ENCODE assay signal across 1 cellular context in genomic region chr12:95940514-95940913, GRCh38.
TF ChIP-seq lines count a peak whose summit lies in the region.

No MANE protein-coding gene starts in this region.

TF ChIP-seq in HepG2, 621 proteins besides CTCF, POLR2A, EP300 and RAD21 (continued from another document and continues in another):
- peak; percentile 75; the same call in 1 of the 2 replicates for TF ChIP-seq ZBED4 (CRISPR knock-in tag; IDR thresholded peaks at IDR 0.05; ENCODE audit: borderline replicate concordance)
- peak; percentile 37; the same call in 1 of the 2 replicates for TF ChIP-seq KDM3A (CRISPR knock-in tag; IDR thresholded peaks at IDR 0.05; ENCODE audit: low read depth)
- TF ChIP-seq SIX1 (CRISPR knock-in tag; IDR thresholded peaks at IDR 0.05; ENCODE audit: borderline replicate concordance) = peak; percentile 51
- TF ChIP-seq ZNF407 (CRISPR knock-in tag; IDR thresholded peaks at IDR 0.05; ENCODE audit: not compliant biosample characterization) = no peak
- TF ChIP-seq ETV5 (CRISPR knock-in tag; IDR thresholded peaks at IDR 0.05; ENCODE audit: borderline replicate concordance) = peak; percentile 85; the same call in 1 of the 2 replicates
- TF ChIP-seq ZNF331 (CRISPR knock-in tag; IDR thresholded peaks at IDR 0.05) = peak; percentile 43; the same call in 1 of the 2 replicates
- TF ChIP-seq ZNF704 (CRISPR knock-in tag; IDR thresholded peaks at IDR 0.05; ENCODE audit: borderline replicate concordance) = no peak
- TF ChIP-seq ATF3 (CRISPR knock-in tag; IDR thresholded peaks at IDR 0.05) = peak; percentile 75
- TF ChIP-seq SOX13 (IDR thresholded peaks at IDR 0.05) = peak; percentile 89
- TF ChIP-seq SOX13 (CRISPR knock-in tag; conservative IDR thresholded peaks at IDR 0.05 in 1 of 2, IDR thresholded peaks at IDR 0.05 in 1 of 2) = peak in 1 of 2 experiments; percentile 96; a peak in 2 of 4 replicates
- TF ChIP-seq MTF2 (CRISPR knock-in tag; IDR thresholded peaks at IDR 0.05; ENCODE audit: borderline replicate concordance) = no peak
- TF ChIP-seq NR2C2 (CRISPR knock-in tag; IDR thresholded peaks at IDR 0.05; ENCODE audit: borderline replicate concordance) = peak; percentile 88
- no peak for TF ChIP-seq ZNF598 (CRISPR knock-in tag; IDR thresholded peaks at IDR 0.05; ENCODE audit: borderline replicate concordance)
- no peak for TF ChIP-seq SRSF9 (IDR thresholded peaks at IDR 0.05; ENCODE audit: borderline replicate concordance, insufficient read depth, low read depth, low read length, poor library complexity, severe bottlenecking)
- peak; percentile 75 for TF ChIP-seq ZMAT3 (CRISPR knock-in tag; conservative IDR thresholded peaks at IDR 0.05)
- peak; percentile 83; the same call in 1 of the 2 replicates for TF ChIP-seq GATA4 (IDR thresholded peaks at IDR 0.05; ENCODE audit: borderline replicate concordance, low read depth)
- no peak for TF ChIP-seq CBX1 (IDR thresholded peaks at IDR 0.05; ENCODE audit: low read depth)
- TF ChIP-seq ZNF709 (CRISPR knock-in tag; IDR thresholded peaks at IDR 0.05) = peak; percentile 66; the same call in 1 of the 2 replicates
- 0 out of 2 replicates have a peak, but pooled peaks have one; percentile 37 for TF ChIP-seq JUNB (CRISPR knock-in tag; IDR thresholded peaks at IDR 0.05; ENCODE audit: borderline replicate concordance)
- no peak; the same call in 1 of the 2 replicates for TF ChIP-seq PHF8 (CRISPR knock-in tag; IDR thresholded peaks at IDR 0.05)
- no peak for TF ChIP-seq MAFG (CRISPR knock-in tag; IDR thresholded peaks at IDR 0.05)
- peak; percentile 67; the same call in 1 of the 2 replicates for TF ChIP-seq TOPORS (CRISPR knock-in tag; IDR thresholded peaks at IDR 0.05)
- peak; percentile 66; the same call in 1 of the 2 replicates for TF ChIP-seq SNAPC5 (CRISPR knock-in tag; IDR thresholded peaks at IDR 0.05; ENCODE audit: borderline replicate concordance)
- no peak for TF ChIP-seq DMTF1 (CRISPR knock-in tag; IDR thresholded peaks at IDR 0.05)
- peak; percentile 95 for TF ChIP-seq FOXA3 (CRISPR knock-in tag; IDR thresholded peaks at IDR 0.05)
- no peak for TF ChIP-seq ZNF724P (CRISPR knock-in tag; IDR thresholded peaks at IDR 0.05; ENCODE audit: borderline replicate concordance)
- TF ChIP-seq NFATC3 (CRISPR knock-in tag; IDR thresholded peaks at IDR 0.05) = no peak
- no peak for TF ChIP-seq GRHL1 (CRISPR knock-in tag; conservative IDR thresholded peaks at IDR 0.05)
- peak; percentile 57; the same call in 1 of the 2 replicates for TF ChIP-seq ZFP37 (CRISPR knock-in tag; IDR thresholded peaks at IDR 0.05; ENCODE audit: borderline replicate concordance)
- no peak for TF ChIP-seq ZNF552 (CRISPR knock-in tag; IDR thresholded peaks at IDR 0.05; ENCODE audit: borderline replicate concordance)
- TF ChIP-seq ZEB1 (IDR thresholded peaks at IDR 0.05; ENCODE audit: insufficient replicate concordance, low read depth) = peak; percentile 46
- no peak for TF ChIP-seq ARHGAP35 (CRISPR knock-in tag; IDR thresholded peaks at IDR 0.05; ENCODE audit: borderline replicate concordance)
- no peak for TF ChIP-seq CENPBD1 (CRISPR knock-in tag; IDR thresholded peaks at IDR 0.05; ENCODE audit: borderline replicate concordance, low read depth)
- TF ChIP-seq ZNF414 (CRISPR knock-in tag; IDR thresholded peaks at IDR 0.05) = peak; percentile 66; the same call in 1 of the 2 replicates
- no peak for TF ChIP-seq ZNF383 (CRISPR knock-in tag; IDR thresholded peaks at IDR 0.05; ENCODE audit: borderline replicate concordance)
- no peak for TF ChIP-seq MBNL3 (CRISPR knock-in tag; conservative IDR thresholded peaks at IDR 0.05)
- TF ChIP-seq MEF2D (CRISPR knock-in tag; IDR thresholded peaks at IDR 0.05) = peak; percentile 97
- TF ChIP-seq ZNF816 (CRISPR knock-in tag; IDR thresholded peaks at IDR 0.05; ENCODE audit: borderline replicate concordance) = peak; percentile 77; the same call in 1 of the 2 replicates
